In genomic region chr2:96012086-96012813, GRCh38 we compare ENCODE assay signal across 10 cellular contexts. TPM values are rescaled to one million over a fixed set of nuclear protein-coding genes. Genes with fewer than 3 reads are reported as not detected.
DNase-seq lines count a peak whose midpoint lies in the region; TF ChIP-seq lines count a peak whose summit lies in the region.
"Not testable (repeated sequence)": the region's sequence is repeated elsewhere in the genome, so short reads cannot be mapped to it uniquely, and the experiment has no call there.
"Had no signal": no experiment of that assay in that cellular context is flagged by ENCODE, and none has a peak within 500 bp of the region (broad histone marks: within the 10 kb centered on the region; RNA-seq: fewer than 3 reads in every experiment).

No MANE protein-coding gene starts in this region.

- CTCF ChIA-PET in A673 (lab: Charles Lee) = interaction anchor here (0.6 kb wide), 1 partner anchor 233 kb away, joined by 8 read pairs; no protein-coding TSS in a partner anchor

- H3K27ac ChIP-seq in A673 (ENCODE audit: low read depth, low read length, poor library complexity, severe bottlenecking); HUES6 (ENCODE audit: low read depth, low read length): not testable (repeated sequence)
- H3K27ac ChIP-seq in angular gyrus (ENCODE audit: low read depth, low read length) = peak overlapping the region; percentile 88
- peak overlapping the region; percentile 54 for H3K27ac ChIP-seq in layer of hippocampus (ENCODE audit: low read depth, low read length)

- peaks cover 20% of the 10 kb centered on the region for H3K4me1 Mint-ChIP-seq in neural crest cell

- BruUV-seq in A673 (replicated peaks; lab: Mats Ljungman, UMichigan) = TSS peak; percentile 64

- H3K36me3 Mint-ChIP-seq in neural crest cell (ENCODE audit: low read depth) = not testable (repeated sequence)

- H3K27me3 ChIP-seq in A673 (replicated peaks; ENCODE audit: insufficient read depth, low read depth, low read length, poor library complexity); HUES6 (ENCODE audit: control insufficient read depth, insufficient read depth, low read length); layer of hippocampus (ENCODE audit: control insufficient read depth, insufficient read depth, low read length): not testable (repeated sequence)

- H3K27ac Mint-ChIP-seq in neural crest cell (ENCODE audit: unreplicated experiment) = not testable (repeated sequence)

- H3K4me3 Mint-ChIP-seq in neural crest cell = peak overlapping the region; percentile 2

- TF ChIP-seq CTCF in A673 (conservative IDR thresholded peaks at IDR 0.05; ENCODE audit: low read depth, low read length); neural crest cell (conservative IDR thresholded peaks at IDR 0.05): not testable (repeated sequence)

- POLR2A ChIA-PET in A673 (lab: Charles Lee; ENCODE audit: low non-redundant PET) = not testable (repeated sequence)

- not testable (repeated sequence) for DNase-seq in A673 (ENCODE audit: low spot score); neural crest cell (ENCODE audit: low read depth, low spot score)
- peak; percentile 9 for DNase-seq in dedifferentiated amniotic fluid mesenchymal stem cell (ENCODE audit: extremely low spot score)
- DNase-seq in head of caudate nucleus = peak in 26 of 42 donors; percentile 17 to 80 (median 62)
- peak; percentile 80 for DNase-seq in superior temporal gyrus (ENCODE audit: extremely low spot score)

- intact Hi-C loops in A673 (cut with micrococcal nuclease; ENCODE audit: unreplicated experiment); head of caudate nucleus (cut with DNase I): not testable (repeated sequence)

- H3K4me3 ChIP-seq in A673 (ENCODE audit: low read depth, low read length, poor library complexity, severe bottlenecking); HUES6 (ENCODE audit: low read depth, low read length): not testable (repeated sequence)

- not testable (repeated sequence) for H3K9me3 Mint-ChIP-seq in neural crest cell

- H3K9ac ChIP-seq in HUES6 (ENCODE audit: low read length) = peak overlapping the region; percentile 26

- H3K27me3 Mint-ChIP-seq in neural crest cell (ENCODE audit: low read depth) = not testable (repeated sequence)

- H3K4me1 ChIP-seq in A673 (ENCODE audit: insufficient read depth, low read length, poor library complexity, severe bottlenecking); HUES6 (ENCODE audit: control insufficient read depth, insufficient read depth, low read length): not testable (repeated sequence)

- not testable (repeated sequence) for H3K36me3 ChIP-seq in A673 (ENCODE audit: insufficient read depth, low read length, poor library complexity, severe bottlenecking); HUES6 (ENCODE audit: control insufficient read depth, insufficient read depth, low read length)

- not testable (repeated sequence) for H3K9me3 ChIP-seq in A673 (ENCODE audit: low read depth, low read length, poor library complexity, severe bottlenecking); HUES6 (ENCODE audit: control insufficient read depth, insufficient read depth, low read depth, low read length)

RNA-seq across cellular contexts. Expression of gene ANKRD36C, which starts 20.6 kb away (rescaled TPM):
- total RNA-seq in A673 (2021) (30.1 and 35.7 TPM in 2 replicates), neural crest cell (43.5 and 46.2 TPM in 2 replicates)

RNA-seq across cellular contexts. Expression of gene GPAT2, which starts 22.5 kb away (rescaled TPM):
- not detected in 2 replicates for total RNA-seq in A673 (2021)
- total RNA-seq in neural crest cell = not detected in 2 replicates
- total RNA-seq: HT-29, OCI-LY7 had no signal
